7 cellular contexts compared by ENCODE assay signal in genomic region chr10:50659865-50660730, GRCh38. TPM values are rescaled to one million over a fixed set of nuclear protein-coding genes. Genes with fewer than 3 reads are reported as not detected.
DNase-seq lines count a peak whose midpoint lies in the region; ATAC-seq, FAIRE-seq and TF ChIP-seq lines count a peak whose summit lies in the region.
"Not testable (repeated sequence)": the region's sequence is repeated elsewhere in the genome, so short reads cannot be mapped to it uniquely, and the experiment has no call there.

No MANE protein-coding gene starts in this region.

- not testable (repeated sequence) for H4K20me1 ChIP-seq in PC-3 (ENCODE audit: low read length)

- H3K4me1 Mint-ChIP-seq in natural killer cell treated with Interleukin-12 subunit alpha and Interleukin-12 subunit beta and Interleukin-15 and Interleukin-18, amount 100 ng/mL, for 72 hours (ENCODE audit: low read depth in 2 of 2): peaks cover 12% of the 10 kb centered on the region in 2 donors

- ATAC-seq in GM21786 (IDR thresholded peaks at IDR 0.05; ENCODE audit: unreplicated experiment) (peak; percentile 95), PC-3 (peak; percentile 98)
- ATAC-seq in natural killer cell treated with Interleukin-12 subunit alpha and Interleukin-12 subunit beta and Interleukin-15 and Interleukin-18, amount 100 ng/mL, for 72 hours: peak; percentile 95 to 98

- H2AFZ ChIP-seq in PC-3 (ENCODE audit: low read length): peak overlapping the region; percentile 77

- peaks cover 26% of the 10 kb centered on the region for H3K27me3 ChIP-seq in PC-3 (ENCODE audit: low read length)

- peak; percentile 96 for FAIRE-seq in GM12892 (lab: Jason Lieb, UNC)

- CTCF ChIA-PET in PC-3 (lab: Charles Lee): not testable (repeated sequence)

- H3K27ac Mint-ChIP-seq in natural killer cell treated with Interleukin-12 subunit alpha and Interleukin-12 subunit beta and Interleukin-15 and Interleukin-18, amount 100 ng/mL, for 72 hours: peak overlapping the region; percentile 23 to 68

- peak; percentile 78 for TF ChIP-seq POLR2A in GM12892 (IDR thresholded peaks at IDR 0.05; ENCODE audit: low read depth, low read length)

- H3K9ac ChIP-seq in PC-3 (ENCODE audit: low read length): not testable (repeated sequence)

- peak overlapping the region; percentile 53 for H3K4me3 ChIP-seq in PC-3 (ENCODE audit: low read length)
- peak overlapping the region; percentile 56 for H3K4me3 ChIP-seq in epithelial cell of esophagus (ENCODE audit: low read length)

- not testable (repeated sequence) for H3K4me1 ChIP-seq in PC-3 (ENCODE audit: insufficient read depth, low read length)

- H3K9me3 Mint-ChIP-seq in natural killer cell treated with Interleukin-12 subunit alpha and Interleukin-12 subunit beta and Interleukin-15 and Interleukin-18, amount 100 ng/mL, for 72 hours: not testable (repeated sequence)

- BruUV-seq in PC-3 (replicated peaks; lab: Mats Ljungman, UMichigan): not testable (repeated sequence)

- not testable (repeated sequence) for H3K27me3 Mint-ChIP-seq in natural killer cell treated with Interleukin-12 subunit alpha and Interleukin-12 subunit beta and Interleukin-15 and Interleukin-18, amount 100 ng/mL, for 72 hours

- H3K9me2 ChIP-seq in PC-3 (replicated peaks; ENCODE audit: low read length): not testable (repeated sequence)

- H3K79me2 ChIP-seq in PC-3 (ENCODE audit: low read length): not testable (repeated sequence)

- not testable (repeated sequence) for H3K27ac ChIP-seq in PC-3 (ENCODE audit: low read length)

- peak; percentile 81 for TF ChIP-seq CTCF in PC-3 (conservative IDR thresholded peaks at IDR 0.05; ENCODE audit: low read depth, low read length)
- TF ChIP-seq CTCF in epithelial cell of esophagus (IDR thresholded peaks at IDR 0.05; ENCODE audit: insufficient read depth, low read depth, low read length, missing control alignments): peak; percentile 56

- H3K4me2 ChIP-seq in PC-3 (ENCODE audit: low read length): peak overlapping the region; percentile 72

- not testable (repeated sequence) for H3K36me3 Mint-ChIP-seq in natural killer cell treated with Interleukin-12 subunit alpha and Interleukin-12 subunit beta and Interleukin-15 and Interleukin-18, amount 100 ng/mL, for 72 hours

- peak overlapping the region; percentile 86 for H3K4me3 Mint-ChIP-seq in natural killer cell treated with Interleukin-12 subunit alpha and Interleukin-12 subunit beta and Interleukin-15 and Interleukin-18, amount 100 ng/mL, for 72 hours

- DNase-seq in GM12892 (ENCODE audit: insufficient read length) (peak; percentile 51), HPDE6-E6E7 (ENCODE audit: extremely low spot score) (peak; percentile 26), PC-3 (peak; percentile 65), activated T-cell treated with anti-CD3 and anti-CD28 coated beads for 1 hour (ENCODE audit: low read depth) (peak; percentile 12), epithelial cell of esophagus (ENCODE audit: low read depth) (peak; percentile 58)
- peak; percentile 76 for DNase-seq in natural killer cell treated with Interleukin-12 subunit alpha and Interleukin-12 subunit beta and Interleukin-15 and Interleukin-18, amount 100 ng/mL, for 72 hours (ENCODE audit: low spot score)

- H3K9me3 ChIP-seq in PC-3 (ENCODE audit: low read length): not testable (repeated sequence)

- intact Hi-C loops in PC-3 (cut with micrococcal nuclease): loop anchor here (10.0 kb wide), 1 partner anchor 435 kb away; no protein-coding TSS in a partner anchor

- POLR2A ChIA-PET in PC-3 (lab: Charles Lee; ENCODE audit: unreplicated experiment): not testable (repeated sequence)

- not testable (repeated sequence) for H3F3A ChIP-seq in PC-3 (ENCODE audit: low read length, unreplicated experiment)

- not testable (repeated sequence) for H3K36me3 ChIP-seq in PC-3 (ENCODE audit: low read depth, low read length)

RNA-seq across cellular contexts. Expression of gene SGMS1, which starts 36.3 kb away (rescaled TPM):
- polyA plus RNA-seq in GM12892 (2012; ENCODE audit: missing spikeins): 16.2 TPM
- total RNA-seq in PC-3 (2014; rRNA removed): 61.4 and 68.2 TPM in 2 replicates
- total RNA-seq in natural killer cell treated with Interleukin-12 subunit alpha and Interleukin-12 subunit beta and Interleukin-15 and Interleukin-18, amount 100 ng/mL, for 72 hours: 10 to 100 TPM; 31.6 to 49.0 TPM

Comparison
In these comparisons a context has a peak if more than half of its experiments do, and no peak if none do; other contexts are left out.
1. DNase-seq: peak in every context shown above with its lines; median percentile 76 in natural killer cell treated with Interleukin-12 subunit alpha and Interleukin-12 subunit beta and Interleukin-15 and Interleukin-18, amount 100 ng/mL, for 72 hours; 65 in PC-3; 58 in epithelial cell of esophagus; 51 in GM12892; 26 in HPDE6-E6E7; 12 in activated T-cell treated with anti-CD3 and anti-CD28 coated beads for 1 hour.